ENCODE assay signal across 13 cellular contexts in the genomic region with DNA sequence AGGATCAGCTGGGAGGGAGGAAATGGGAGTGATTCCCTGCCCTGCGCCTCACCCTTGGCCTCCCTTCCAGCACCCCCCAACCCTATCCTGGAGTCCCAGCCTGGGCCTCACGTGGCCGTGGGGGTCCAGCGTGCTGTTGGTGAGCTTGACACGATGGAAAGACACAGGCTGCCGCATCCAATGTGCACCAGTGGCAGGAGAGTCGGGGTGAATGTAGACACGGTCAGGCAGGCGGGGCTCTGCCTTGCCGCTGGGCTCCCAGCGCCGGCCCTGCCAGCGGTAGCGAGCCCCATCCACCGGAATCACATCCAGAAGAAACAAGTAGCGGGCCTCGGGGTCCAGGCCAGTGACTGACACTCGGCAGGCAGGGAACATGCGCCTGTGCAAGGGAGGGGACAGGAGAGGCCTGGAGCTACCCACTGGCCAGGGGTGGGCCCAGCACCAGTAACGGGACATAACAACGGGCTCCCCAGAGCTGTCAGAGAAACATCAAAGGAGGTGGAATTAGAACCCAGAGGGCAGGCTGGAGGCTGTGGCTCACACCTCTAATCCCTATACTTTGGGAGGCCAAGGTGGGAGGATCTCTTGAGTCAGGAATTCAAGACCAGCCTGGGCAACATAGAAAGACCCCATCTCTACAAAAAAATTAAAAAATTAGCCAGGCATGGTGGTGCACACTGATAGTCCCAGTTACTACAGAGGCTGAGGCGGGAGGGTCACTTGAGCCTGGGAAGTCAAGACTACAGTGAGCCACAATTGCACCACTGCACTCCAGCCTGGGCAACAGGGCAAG. TPM values are rescaled to one million over a fixed set of nuclear protein-coding genes. Genes with fewer than 3 reads are reported as not detected.
A peak's percentile ranks its signal among the peaks of the same experiment; 100 is the strongest.
DNase-seq lines count a peak whose midpoint lies in the region; ATAC-seq, FAIRE-seq and TF ChIP-seq lines count a peak whose summit lies in the region.
"Had no signal": no experiment of that assay in that cellular context is flagged by ENCODE, and none has a peak within 500 bp of the region (broad histone marks: within the 10 kb centered on the region; RNA-seq: fewer than 3 reads in every experiment).

No MANE protein-coding gene starts in this region.

- H3K9me2 ChIP-seq in GM23248 (ENCODE audit: insufficient read depth), result no peaks in the 10 kb centered on the region

- H3K4me3 Mint-ChIP-seq in CD14-positive monocyte, result peak overlapping the region in 1 of 2 donors; percentile 24

- H3K4me1 ChIP-seq in GM23248 (ENCODE audit: insufficient read depth) (peaks cover 18% of the 10 kb centered on the region), K562 (replicated peaks in 1 of 2; ENCODE audit: control insufficient read depth in 2 of 2, insufficient read depth in 2 of 2, low read length in 2 of 2) (peaks cover 13 to 65% of the 10 kb centered on the region in 2 experiments), osteoblast (ENCODE audit: insufficient read depth, low read length) (peaks cover 18% of the 10 kb centered on the region)

- peaks cover 53% of the 10 kb centered on the region for H3F3A ChIP-seq in GM23248 (ENCODE audit: insufficient read depth)

- H3K27ac ChIP-seq in GM23248, result peak overlapping the region; percentile 18
- H3K27ac ChIP-seq in K562 (ENCODE audit: extremely low read depth, low read depth, low read length), result no peak overlapping the region
- H3K27ac ChIP-seq in osteoblast (ENCODE audit: low read depth, low read length), result no peak overlapping the region

- H3K9me3 Mint-ChIP-seq in CD14-positive monocyte, result peaks cover 3 to 11% (median 6%) of the 10 kb centered on the region in 7 donors

- no peak for FAIRE-seq in K562 (lab: Jason Lieb, UNC)
- FAIRE-seq in D721Med (lab: Jason Lieb, UNC), result no peak

- H3K27ac Mint-ChIP-seq in CD14-positive monocyte, result peak overlapping the region; percentile 85 to 95 (median 89)

- H2AFZ ChIP-seq in GM23248, result no peak overlapping the region
- H2AFZ ChIP-seq in K562 (ENCODE audit: low read depth, low read length), result no peak overlapping the region
- H2AFZ ChIP-seq in osteoblast (ENCODE audit: low read length), result no peak overlapping the region

- H3K27me3 ChIP-seq in GM23248 (replicated peaks; ENCODE audit: insufficient read depth) (no peaks in the 10 kb centered on the region), K562 (ENCODE audit: control insufficient read depth in 2 of 2, insufficient read depth in 2 of 2, low read length in 2 of 2) (no peaks in the 10 kb centered on the region), osteoblast (ENCODE audit: insufficient read depth, low read length) (no peaks in the 10 kb centered on the region)
- H3K27me3 ChIP-seq: breast epithelium, MG63 had no signal

- no peak for TF ChIP-seq CTCF in CD14-positive monocyte (IDR thresholded peaks at IDR 0.05)
- TF ChIP-seq CTCF in K562 (IDR thresholded peaks at IDR 0.05 in 2 of 3, conservative IDR thresholded peaks at IDR 0.05 in 1 of 3; ENCODE audit: insufficient read depth in 2 of 3, low read depth in 1 of 3, low read length in 3 of 3), result no peak
- no peak for TF ChIP-seq CTCF in osteoblast (IDR thresholded peaks at IDR 0.05; ENCODE audit: extremely low read depth, low read depth, low read length)
- TF ChIP-seq CTCF in D721Med (IDR thresholded peaks at IDR 0.05; ENCODE audit: insufficient read depth, missing control alignments), result no peak

- peaks cover 4% of the 10 kb centered on the region for H3K79me2 ChIP-seq in GM23248 (ENCODE audit: insufficient read depth)
- peaks cover 3% of the 10 kb centered on the region; the same call in 1 of the 3 replicates for H3K79me2 ChIP-seq in K562 (ENCODE audit: control insufficient read depth, insufficient read depth, low read length)
- no peaks in the 10 kb centered on the region for H3K79me2 ChIP-seq in osteoblast (ENCODE audit: insufficient read depth, low read length)

- no peak for DNase-seq in CD14-positive monocyte (ENCODE audit: low spot score)
- DNase-seq in GM23248, result no peak
- DNase-seq in K562 (ENCODE audit: extremely low read depth in 1 of 4, low spot score in 3 of 4), result no peak
- DNase-seq in osteoblast (ENCODE audit: insufficient read length, low spot score, missing footprints), result peak; percentile 80
- DNase-seq in NCI-H2029 (lab: John Stamatoyannopoulos, UW), result no peak
- no peak for DNase-seq in D721Med (ENCODE audit: insufficient read length, low spot score)
- DNase-seq in NCI-H2029 treated with DMSO at 0.1 percent for 48 hours (lab: John Stamatoyannopoulos, UW), result no peak
- DNase-seq: C1 segment of cervical spinal cord, hypothalamus, midbrain, NCI-H187 had no signal

- H3K36me3 ChIP-seq in GM23248 (ENCODE audit: low read depth), result no peaks in the 10 kb centered on the region
- peaks cover 27% of the 10 kb centered on the region; the same call in 2 of the 3 replicates for H3K36me3 ChIP-seq in K562 (ENCODE audit: control insufficient read depth, insufficient read depth, low read length)
- H3K36me3 ChIP-seq in osteoblast (ENCODE audit: insufficient read depth, low read length), result peaks cover 19% of the 10 kb centered on the region
- H3K36me3 ChIP-seq: breast epithelium had no signal

- H3K9ac ChIP-seq in GM23248 (no peak overlapping the region), K562 (ENCODE audit: insufficient read depth in 1 of 2, low read depth in 2 of 2, low read length in 2 of 2) (peak overlapping the region in 1 of 2 experiments; percentile 79; a peak in 2 of 4 replicates)

- in situ Hi-C loops in GM23248 (cut with MboI) (no loop called here), K562 (cut with MboI) (no loop called here)

- ATAC-seq in K562, result no peak

- intact Hi-C loops in CD14-positive monocyte (cut with micrococcal nuclease) (no loop called here), K562 (cut with micrococcal nuclease) (no loop called here)

- no peak for TF ChIP-seq POLR2A in K562 (conservative IDR thresholded peaks at IDR 0.05)

- WGBS in GM23248 (ENCODE audit: low coverage in 1 of 2, low lambda C conversion rate in 2 of 2, missing lambda C conversion rate in 2 of 2), 2 experiments, result 82 to 84% methylated on average over 22 of the region's 22 CpGs
- WGBS in K562 (ENCODE audit: insufficient coverage, low coverage, missing lambda C conversion rate), result 87% methylated on average over 20 of the region's 22 CpGs

- no peak overlapping the region for H3K4me2 ChIP-seq in GM23248 (ENCODE audit: unreplicated experiment)
- no peak overlapping the region for H3K4me2 ChIP-seq in K562 (ENCODE audit: insufficient read depth, low read length)
- no peak overlapping the region for H3K4me2 ChIP-seq in osteoblast (ENCODE audit: insufficient read depth, low read length)

- no peaks in the 10 kb centered on the region for H3K9me1 ChIP-seq in K562 (ENCODE audit: control insufficient read depth, insufficient read depth, low read length)

- BruUV-seq in K562 (replicated peaks; lab: Mats Ljungman, UMichigan), result no TSS peak

- H3K9me3 ChIP-seq in GM23248 (ENCODE audit: low read depth), result no peaks in the 10 kb centered on the region
- no peaks in the 10 kb centered on the region for H3K9me3 ChIP-seq in K562 (replicated peaks; ENCODE audit: control insufficient read depth, insufficient read depth, low read depth, low read length)
- no peaks in the 10 kb centered on the region for H3K9me3 ChIP-seq in osteoblast (ENCODE audit: low read depth, low read length)
- H3K9me3 ChIP-seq: breast epithelium, MG63 had no signal

- H4K20me1 ChIP-seq in GM23248 (ENCODE audit: insufficient read depth) (no peaks in the 10 kb centered on the region), K562 (replicated peaks; ENCODE audit: control insufficient read depth, insufficient read depth, low read length) (no peaks in the 10 kb centered on the region), osteoblast (ENCODE audit: insufficient read depth, low read length) (no peaks in the 10 kb centered on the region)

- no peak overlapping the region for H3K4me3 ChIP-seq in GM23248
- H3K4me3 ChIP-seq in K562, result no peak overlapping the region
- no peak overlapping the region for H3K4me3 ChIP-seq in osteoblast (ENCODE audit: insufficient read depth, low read length)
- H3K4me3 ChIP-seq: breast epithelium, MG63 had no signal

- peaks cover 0 to 6% (median 2%) of the 10 kb centered on the region in 3 donors for H3K27me3 Mint-ChIP-seq in CD14-positive monocyte (ENCODE audit: low read depth in 3 of 3)

- CTCF ChIA-PET in K562 (lab: Yijun Ruan, JAX; ENCODE audit: low intra/inter-chr PET ratio), result no interaction called here

- no peak for TF ChIP-seq EP300 in K562 (IDR thresholded peaks at IDR 0.05; ENCODE audit: low read length)

- POLR2A ChIA-PET in K562 (lab: Yijun Ruan, JAX), result interaction anchor here (0.5 to 4.8 kb wide), 2 partner anchors 10 to 160 kb away, joined by 4 to 59 read pairs; partner anchors contain the start of gene PPP4C

- peaks cover 20 to 37% of the 10 kb centered on the region in 2 donors for H3K36me3 Mint-ChIP-seq in CD14-positive monocyte

- TF ChIP-seq RAD21 in K562 (CRISPR knock-in tag; conservative IDR thresholded peaks at IDR 0.05 in 1 of 2, IDR thresholded peaks at IDR 0.05 in 1 of 2), result no peak

- H3K4me1 Mint-ChIP-seq in CD14-positive monocyte, result peaks cover 75% of the 10 kb centered on the region

RNA-seq across cellular contexts. Expression of gene TBX6, which starts 2.7 kb away (rescaled TPM):
- polyA plus RNA-seq in CD14-positive monocyte (under 1 TPM; 0.10 to 0.11 TPM), GM23248 (2016; fragmentation: Nextera tagmentation; extraction: Ambion mirVana) (0.13 and 0.20 TPM in 2 replicates), K562 (2011; rRNA removed) (0.07 and 0.16 TPM in 2 replicates), K562 (2014; fragmentation: Illumina TruSeq; extraction: Trizol) (0.30 and 0.31 TPM in 2 replicates), K562 (2014; fragmentation: Nextera tagmentation; extraction: Ambion mirVana) (not detected), K562 (2014; rRNA removed) (0.51 and 0.58 TPM in 2 replicates)
- total RNA-seq in GM23248 (2014; rRNA removed; shearing (Covaris generic)), result 0.11 TPM in 1 of 2 replicates, not detected in the other
- 0.55 and 0.69 TPM in 2 replicates for total RNA-seq in K562 (2011; cell fraction: chromatin; rRNA removed; ENCODE audit: low replicate concordance)
- total RNA-seq in K562 (2011; cell fraction: nucleolus; rRNA removed), result 1.1 and 1.2 TPM in 2 replicates
- total RNA-seq in K562 (2011; cell fraction: nucleoplasm; rRNA removed), result 0.73 and 1.1 TPM in 2 replicates
- total RNA-seq in K562 (2014; rRNA removed) (0.09 and 0.73 TPM in 2 replicates), K562 (2014; rRNA removed; fragmentation: Illumina TruSeq; extraction: Trizol) (0.11 TPM in 1 of 2 replicates, not detected in the other), K562 (2015; rRNA removed; fragmentation: Illumina TruSeq; extraction: Trizol) (0.07 and 0.23 TPM in 2 replicates), K562 (2021) (0.18 and 0.51 TPM in 2 replicates), osteoblast (0.29 and 0.36 TPM in 2 replicates)
- 0.10 and 0.18 TPM in 2 replicates for polyA plus RNA-seq in K562 (2011; cell fraction: cytosol; rRNA removed)
- polyA plus RNA-seq in K562 (2011; cell fraction: nucleus; rRNA removed), result 0.88 and 0.97 TPM in 2 replicates
- 0.22 and 0.51 TPM in 2 replicates for polyA plus RNA-seq in K562 (2012)
- not detected in 2 replicates for polyA minus RNA-seq in K562 (2011; rRNA and poly(A)+ RNA removed)
- not detected in 2 replicates for polyA minus RNA-seq in K562 (2011; cell fraction: cytosol; rRNA and poly(A)+ RNA removed)
- 0.22 and 0.54 TPM in 2 replicates for polyA minus RNA-seq in K562 (2011; cell fraction: nucleus; rRNA and poly(A)+ RNA removed)

RNA-seq across cellular contexts. Expression of gene YPEL3, which starts 7.0 kb away (rescaled TPM):
- polyA plus RNA-seq in CD14-positive monocyte (100 to 1,000 TPM; 182 to 235 TPM), GM23248 (2016; fragmentation: Nextera tagmentation; extraction: Ambion mirVana) (192 and 200 TPM in 2 replicates), K562 (2011; rRNA removed) (3.9 and 6.8 TPM in 2 replicates), K562 (2014; fragmentation: Illumina TruSeq; extraction: Trizol) (2.9 and 4.4 TPM in 2 replicates), K562 (2014; fragmentation: Nextera tagmentation; extraction: Ambion mirVana) (under 1 TPM; 0.41 to 0.42 TPM), K562 (2014; rRNA removed) (8.6 and 15.0 TPM in 2 replicates)
- total RNA-seq in GM23248 (2014; rRNA removed; shearing (Covaris generic)), result 62.6 and 100.0 TPM in 2 replicates
- total RNA-seq in K562 (2011; cell fraction: chromatin; rRNA removed; ENCODE audit: low replicate concordance), result 14.3 and 26.4 TPM in 2 replicates
- total RNA-seq in K562 (2011; cell fraction: nucleolus; rRNA removed), result 14.2 and 18.0 TPM in 2 replicates
- total RNA-seq in K562 (2011; cell fraction: nucleoplasm; rRNA removed), result 21.4 and 28.6 TPM in 2 replicates
- total RNA-seq in K562 (2014; rRNA removed) (3.0 and 4.6 TPM in 2 replicates), K562 (2014; rRNA removed; fragmentation: Illumina TruSeq; extraction: Trizol) (1.0 and 1.8 TPM in 2 replicates), K562 (2015; rRNA removed; fragmentation: Illumina TruSeq; extraction: Trizol) (1.1 and 1.3 TPM in 2 replicates), K562 (2021) (5.7 and 6.7 TPM in 2 replicates), osteoblast (28.2 and 31.2 TPM in 2 replicates)
- 7.5 and 14.0 TPM in 2 replicates for polyA plus RNA-seq in K562 (2011; cell fraction: cytosol; rRNA removed)
- polyA plus RNA-seq in K562 (2011; cell fraction: nucleus; rRNA removed), result 18.2 and 22.9 TPM in 2 replicates
- 12.5 and 45.8 TPM in 2 replicates for polyA plus RNA-seq in K562 (2012)
- polyA minus RNA-seq in K562 (2011; rRNA and poly(A)+ RNA removed), result 1.0 and 1.5 TPM in 2 replicates
- 1.8 and 2.3 TPM in 2 replicates for polyA minus RNA-seq in K562 (2011; cell fraction: cytosol; rRNA and poly(A)+ RNA removed)
- polyA minus RNA-seq in K562 (2011; cell fraction: nucleus; rRNA and poly(A)+ RNA removed), result 2.4 and 4.3 TPM in 2 replicates

RNA-seq across cellular contexts. Expression of gene PPP4C, which starts 13.2 kb away (rescaled TPM):
- polyA plus RNA-seq in CD14-positive monocyte (100 to 1,000 TPM; 279 to 388 TPM), GM23248 (2016; fragmentation: Nextera tagmentation; extraction: Ambion mirVana) (205 and 210 TPM in 2 replicates), K562 (2011; rRNA removed) (153 and 187 TPM in 2 replicates), K562 (2014; fragmentation: Illumina TruSeq; extraction: Trizol) (138 and 157 TPM in 2 replicates), K562 (2014; fragmentation: Nextera tagmentation; extraction: Ambion mirVana) (10 to 100 TPM in 1 of 2 experiments, 1 to 10 TPM in 1; 3.5 to 10.7 TPM), K562 (2014; rRNA removed) (183 TPM in 2 replicates)
- 135 and 168 TPM in 2 replicates for total RNA-seq in GM23248 (2014; rRNA removed; shearing (Covaris generic))
- 46.3 and 109 TPM in 2 replicates for total RNA-seq in K562 (2011; cell fraction: chromatin; rRNA removed; ENCODE audit: low replicate concordance)
- total RNA-seq in K562 (2011; cell fraction: nucleolus; rRNA removed), result 90.3 and 97.7 TPM in 2 replicates
- 76.9 and 90.5 TPM in 2 replicates for total RNA-seq in K562 (2011; cell fraction: nucleoplasm; rRNA removed)
- total RNA-seq in K562 (2014; rRNA removed) (131 and 171 TPM in 2 replicates), K562 (2014; rRNA removed; fragmentation: Illumina TruSeq; extraction: Trizol) (38.9 and 59.9 TPM in 2 replicates), K562 (2015; rRNA removed; fragmentation: Illumina TruSeq; extraction: Trizol) (107 and 115 TPM in 2 replicates), K562 (2021) (158 TPM in 2 replicates), osteoblast (175 and 178 TPM in 2 replicates)
- polyA plus RNA-seq in K562 (2011; cell fraction: cytosol; rRNA removed), result 311 and 402 TPM in 2 replicates
- 149 and 168 TPM in 2 replicates for polyA plus RNA-seq in K562 (2011; cell fraction: nucleus; rRNA removed)
- 161 and 166 TPM in 2 replicates for polyA plus RNA-seq in K562 (2012)
- 162 and 295 TPM in 2 replicates for polyA minus RNA-seq in K562 (2011; rRNA and poly(A)+ RNA removed)
- 136 and 139 TPM in 2 replicates for polyA minus RNA-seq in K562 (2011; cell fraction: cytosol; rRNA and poly(A)+ RNA removed)
- polyA minus RNA-seq in K562 (2011; cell fraction: nucleus; rRNA and poly(A)+ RNA removed), result 23.2 and 36.2 TPM in 2 replicates

RNA-seq across cellular contexts. Expression of gene ALDOA, which starts 23.5 kb away (rescaled TPM):
- polyA plus RNA-seq in CD14-positive monocyte, result 1,000 to 10,000 TPM; 1,429 to 1,628 TPM
- total RNA-seq in GM23248 (2014; rRNA removed; shearing (Covaris generic)), result 1,441 and 1,602 TPM in 2 replicates
- polyA plus RNA-seq in GM23248 (2016; fragmentation: Nextera tagmentation; extraction: Ambion mirVana), result 2,742 and 2,900 TPM in 2 replicates
- 353 and 782 TPM in 2 replicates for total RNA-seq in K562 (2011; cell fraction: chromatin; rRNA removed; ENCODE audit: low replicate concordance)
- 1,073 and 1,081 TPM in 2 replicates for total RNA-seq in K562 (2011; cell fraction: nucleolus; rRNA removed)
- total RNA-seq in K562 (2011; cell fraction: nucleoplasm; rRNA removed), result 670 and 734 TPM in 2 replicates
- total RNA-seq in K562 (2014; rRNA removed), result 1,524 and 2,127 TPM in 2 replicates
- 349 and 485 TPM in 2 replicates for total RNA-seq in K562 (2014; rRNA removed; fragmentation: Illumina TruSeq; extraction: Trizol)
- 1,293 TPM in 2 replicates for total RNA-seq in K562 (2015; rRNA removed; fragmentation: Illumina TruSeq; extraction: Trizol)
- total RNA-seq in K562 (2021), result 2,182 and 2,224 TPM in 2 replicates
- polyA plus RNA-seq in K562 (2011; rRNA removed), result 1,608 and 2,690 TPM in 2 replicates
- 3,531 and 4,006 TPM in 2 replicates for polyA plus RNA-seq in K562 (2011; cell fraction: cytosol; rRNA removed)
- polyA plus RNA-seq in K562 (2011; cell fraction: nucleus; rRNA removed), result 1,789 and 1,816 TPM in 2 replicates
- 2,117 and 3,116 TPM in 2 replicates for polyA plus RNA-seq in K562 (2012)
- 1,472 and 2,010 TPM in 2 replicates for polyA plus RNA-seq in K562 (2014; fragmentation: Illumina TruSeq; extraction: Trizol)
- polyA plus RNA-seq in K562 (2014; fragmentation: Nextera tagmentation; extraction: Ambion mirVana), result 100 to 1,000 TPM; 311 to 650 TPM
- 1,079 and 1,272 TPM in 2 replicates for polyA plus RNA-seq in K562 (2014; rRNA removed)
- 1,182 and 1,195 TPM in 2 replicates for polyA minus RNA-seq in K562 (2011; rRNA and poly(A)+ RNA removed)
- 2,149 and 3,513 TPM in 2 replicates for polyA minus RNA-seq in K562 (2011; cell fraction: cytosol; rRNA and poly(A)+ RNA removed)
- 407 and 747 TPM in 2 replicates for polyA minus RNA-seq in K562 (2011; cell fraction: nucleus; rRNA and poly(A)+ RNA removed)
- total RNA-seq in osteoblast, result 579 and 705 TPM in 2 replicates

RNA-seq across cellular contexts. Expression of gene GDPD3, which starts 24.3 kb away (rescaled TPM):
- not detected for polyA plus RNA-seq in CD14-positive monocyte
- total RNA-seq in GM23248 (2014; rRNA removed; shearing (Covaris generic)), result 0.22 TPM in 1 of 2 replicates, not detected in the other
- 1.1 and 1.2 TPM in 2 replicates for polyA plus RNA-seq in GM23248 (2016; fragmentation: Nextera tagmentation; extraction: Ambion mirVana)
- 4.9 and 20.8 TPM in 2 replicates for total RNA-seq in K562 (2011; cell fraction: chromatin; rRNA removed; ENCODE audit: low replicate concordance)
- total RNA-seq in K562 (2011; cell fraction: nucleolus; rRNA removed), result 8.7 and 14.0 TPM in 2 replicates
- total RNA-seq in K562 (2011; cell fraction: nucleoplasm; rRNA removed), result 7.3 and 8.0 TPM in 2 replicates
- total RNA-seq in K562 (2014; rRNA removed), result 0.90 and 0.91 TPM in 2 replicates
- 0.47 and 0.54 TPM in 2 replicates for total RNA-seq in K562 (2014; rRNA removed; fragmentation: Illumina TruSeq; extraction: Trizol)
- total RNA-seq in K562 (2015; rRNA removed; fragmentation: Illumina TruSeq; extraction: Trizol), result 1.1 TPM in 2 replicates
- total RNA-seq in K562 (2021), result 1.7 and 3.9 TPM in 2 replicates
- 1.9 and 2.5 TPM in 2 replicates for polyA plus RNA-seq in K562 (2011; rRNA removed)
- 0.83 and 1.4 TPM in 2 replicates for polyA plus RNA-seq in K562 (2011; cell fraction: cytosol; rRNA removed)
- polyA plus RNA-seq in K562 (2011; cell fraction: nucleus; rRNA removed), result 14.1 and 18.8 TPM in 2 replicates
- 1.5 and 4.7 TPM in 2 replicates for polyA plus RNA-seq in K562 (2012)
- 1.0 and 1.3 TPM in 2 replicates for polyA plus RNA-seq in K562 (2014; fragmentation: Illumina TruSeq; extraction: Trizol)
- 1 to 10 TPM in 1 of 2 experiments, under 1 TPM in 1; 0.51 to 1.4 TPM for polyA plus RNA-seq in K562 (2014; fragmentation: Nextera tagmentation; extraction: Ambion mirVana)
- 1.2 and 1.7 TPM in 2 replicates for polyA plus RNA-seq in K562 (2014; rRNA removed)
- 0.18 and 0.53 TPM in 2 replicates for polyA minus RNA-seq in K562 (2011; rRNA and poly(A)+ RNA removed)
- polyA minus RNA-seq in K562 (2011; cell fraction: cytosol; rRNA and poly(A)+ RNA removed), result 2.8 TPM in 1 of 2 replicates, not detected in the other
- polyA minus RNA-seq in K562 (2011; cell fraction: nucleus; rRNA and poly(A)+ RNA removed), result 1.8 and 2.7 TPM in 2 replicates
- 0.36 and 0.88 TPM in 2 replicates for total RNA-seq in osteoblast
